ENCODE assay signal across 1 cellular context in genomic region chr1:27350673-27351540, GRCh38.
TF ChIP-seq lines count a peak whose summit lies in the region.

No MANE protein-coding gene starts in this region.

TF ChIP-seq in HepG2, 621 proteins besides CTCF, POLR2A, EP300 and RAD21 (continued from another document and continues in another):
- TF ChIP-seq ISL2 (CRISPR knock-in tag; IDR thresholded peaks at IDR 0.05) (no peak), MXD1 (CRISPR knock-in tag; IDR thresholded peaks at IDR 0.05) (no peak), RCOR2 (CRISPR knock-in tag; IDR thresholded peaks at IDR 0.05) (no peak), USF2 (IDR thresholded peaks at IDR 0.05; ENCODE audit: low read depth, low read length) (no peak), USF2 (CRISPR knock-in tag; IDR thresholded peaks at IDR 0.05; ENCODE audit: borderline replicate concordance) (no peak), ZBTB49 (CRISPR knock-in tag; IDR thresholded peaks at IDR 0.05; ENCODE audit: borderline replicate concordance) (no peak), HIC2 (CRISPR knock-in tag; IDR thresholded peaks at IDR 0.05; ENCODE audit: low read depth) (no peak), RBAK (CRISPR knock-in tag; IDR thresholded peaks at IDR 0.05) (no peak), CREBL2 (CRISPR knock-in tag; IDR thresholded peaks at IDR 0.05; ENCODE audit: borderline replicate concordance) (no peak), PBX2 (CRISPR knock-in tag; IDR thresholded peaks at IDR 0.05) (peak; percentile 87), ZNF441 (CRISPR knock-in tag; IDR thresholded peaks at IDR 0.05; ENCODE audit: borderline replicate concordance) (no peak), ZNF770 (CRISPR knock-in tag; IDR thresholded peaks at IDR 0.05) (peak; percentile 65; the same call in 1 of the 2 replicates), KDM2A (CRISPR knock-in tag; IDR thresholded peaks at IDR 0.05; ENCODE audit: borderline replicate concordance, low read depth) (peak; percentile 80; the same call in 1 of the 2 replicates), ZNF598 (CRISPR knock-in tag; IDR thresholded peaks at IDR 0.05; ENCODE audit: borderline replicate concordance) (no peak), ZFP41 (CRISPR knock-in tag; IDR thresholded peaks at IDR 0.05; ENCODE audit: borderline replicate concordance) (no peak), HNF4A (CRISPR knock-in tag; IDR thresholded peaks at IDR 0.05) (no peak), ZNF263 (CRISPR knock-in tag; IDR thresholded peaks at IDR 0.05) (no peak), RBM22 (optimal IDR thresholded peaks at IDR 0.05; ENCODE audit: low read length) (peak; percentile 35), AHDC1 (CRISPR knock-in tag; IDR thresholded peaks at IDR 0.05; ENCODE audit: borderline replicate concordance) (no peak), PLRG1 (conservative IDR thresholded peaks at IDR 0.05) (no peak), ZNF121 (CRISPR knock-in tag; IDR thresholded peaks at IDR 0.05) (no peak), TFAP4 (IDR thresholded peaks at IDR 0.05; ENCODE audit: borderline replicate concordance, low read depth) (no peak), ZBTB14 (CRISPR knock-in tag; IDR thresholded peaks at IDR 0.05) (no peak), ZNF44 (CRISPR knock-in tag; IDR thresholded peaks at IDR 0.05) (no peak), KLF11 (CRISPR knock-in tag; IDR thresholded peaks at IDR 0.05) (no peak), XRCC5 (optimal IDR thresholded peaks at IDR 0.05; ENCODE audit: low read length) (peak; percentile 71), MLLT10 (CRISPR knock-in tag; IDR thresholded peaks at IDR 0.05) (no peak), KAT8 (CRISPR knock-in tag; IDR thresholded peaks at IDR 0.05) (no peak), HNF1B (CRISPR knock-in tag; IDR thresholded peaks at IDR 0.05) (no peak), ZNF549 (CRISPR knock-in tag; IDR thresholded peaks at IDR 0.05) (no peak), SATB2 (CRISPR knock-in tag; IDR thresholded peaks at IDR 0.05) (no peak), ZNF839 (CRISPR knock-in tag; IDR thresholded peaks at IDR 0.05; ENCODE audit: borderline replicate concordance) (0 out of 2 replicates have a peak, but pooled peaks have one; percentile 29), ZNF251 (CRISPR knock-in tag; IDR thresholded peaks at IDR 0.05) (no peak), KDM5A (IDR thresholded peaks at IDR 0.05; ENCODE audit: borderline replicate concordance, low read length) (no peak), ZNF816 (CRISPR knock-in tag; IDR thresholded peaks at IDR 0.05; ENCODE audit: borderline replicate concordance) (no peak)
